ENCODE assay signal across 15 cellular contexts in genomic region chr6:17656092-17656491, GRCh38. TPM values are rescaled to one million over a fixed set of nuclear protein-coding genes. Genes with fewer than 3 reads are reported as not detected.
DNase-seq lines count a peak whose midpoint lies in the region; ATAC-seq and TF ChIP-seq lines count a peak whose summit lies in the region.
"Had no signal": no experiment of that assay in that cellular context is flagged by ENCODE, and none has a peak within 500 bp of the region (broad histone marks: within the 10 kb centered on the region; RNA-seq: fewer than 3 reads in every experiment).

No MANE protein-coding gene starts in this region.

- CTCF ChIA-PET in RWPE1 (lab: Yijun Ruan, JAX), result interaction anchor here (0.6 to 0.7 kb wide), 2 partner anchors 31 to 767 kb away, joined by 3 read pairs; no protein-coding TSS in a partner anchor

- intact Hi-C loops in left ventricle myocardium superior (cut with micrococcal nuclease), result no loop called here
- intact Hi-C loops in cardiac septum (cut with DNase I), result no loop called here

- peak; percentile 45 for ATAC-seq in left ventricle myocardium superior
- ATAC-seq in stimulated activated effector memory CD8-positive, alpha-beta T cell treated with anti-CD3 and anti-CD28 coated beads, Interleukin-12 subunit alpha, Interleukin-12 subunit beta, amount 100 ng/mL, for 72 hours, result no peak
- ATAC-seq: activated T-cell treated with anti-CD3 and anti-CD28 coated beads, Interleukin-2, amount 50 U/mL, for 72 hours; CD8-positive, alpha-beta T cell had no signal

- H3K27ac ChIP-seq in RWPE1, result no peak overlapping the region
- H3K27ac ChIP-seq: PC-9 had no signal

- peaks cover 33% of the 10 kb centered on the region for H3K4me1 Mint-ChIP-seq in stimulated activated effector memory CD8-positive, alpha-beta T cell treated with anti-CD3 and anti-CD28 coated beads, Interleukin-12 subunit alpha, Interleukin-12 subunit beta, amount 100 ng/mL, for 72 hours

- H3K9me3 Mint-ChIP-seq in stimulated activated effector memory CD8-positive, alpha-beta T cell treated with anti-CD3 and anti-CD28 coated beads, Interleukin-12 subunit alpha, Interleukin-12 subunit beta, amount 100 ng/mL, for 72 hours, result no peaks in the 10 kb centered on the region
- H3K9me3 Mint-ChIP-seq: activated T-cell treated with anti-CD3 and anti-CD28 coated beads, Interleukin-2, amount 50 U/mL, for 72 hours; CD8-positive, alpha-beta T cell; dendritic cell treated with granulocyte-macrophage colony-stimulating factor and Interleukin-4, amounts not matched to agents 40 ng/mL and 50 ng/mL, for 4 days had no signal

- POLR2A ChIA-PET in RWPE1 (lab: Yijun Ruan, JAX; ENCODE audit: low non-redundant PET), result no interaction called here

- no peak for DNase-seq in left ventricle myocardium superior
- no peak for DNase-seq in cardiac septum (ENCODE audit: low spot score)
- peak in 66 of 76 experiments; percentile 7 to 86 (median 60) for DNase-seq in HUDEP-2 (lab: John Stamatoyannopoulos, UW; ENCODE audit: unreplicated experiment in 76 of 76)
- peak; percentile 44 for DNase-seq in amniotic epithelial cell (ENCODE audit: low read depth)
- DNase-seq in stimulated activated effector memory CD8-positive, alpha-beta T cell treated with anti-CD3 and anti-CD28 coated beads, Interleukin-12 subunit alpha, Interleukin-12 subunit beta, amount 100 ng/mL, for 72 hours (ENCODE audit: low spot score in 2 of 2), result no peak
- no peak for DNase-seq in AML-193 (lab: John Stamatoyannopoulos, UW)
- DNase-seq in RWPE1 (ENCODE audit: low spot score), result no peak
- no peak for DNase-seq in HCEC 1CT
- DNase-seq: activated CD4-positive, alpha-beta T cell treated with anti-CD3 and anti-CD28 coated beads for 4 hours; activated T-cell treated with anti-CD3 and anti-CD28 coated beads, Interleukin-2, amount 50 U/mL, for 72 hours; CD8-positive, alpha-beta T cell; midbrain; NCI-H2107; PC-9 had no signal

- H3K36me3 Mint-ChIP-seq in stimulated activated effector memory CD8-positive, alpha-beta T cell treated with anti-CD3 and anti-CD28 coated beads, Interleukin-12 subunit alpha, Interleukin-12 subunit beta, amount 100 ng/mL, for 72 hours, result peaks cover 100% of the 10 kb centered on the region

- H3K27ac Mint-ChIP-seq in stimulated activated effector memory CD8-positive, alpha-beta T cell treated with anti-CD3 and anti-CD28 coated beads, Interleukin-12 subunit alpha, Interleukin-12 subunit beta, amount 100 ng/mL, for 72 hours, result peak overlapping the region; percentile 29
- H3K27ac Mint-ChIP-seq: activated T-cell treated with anti-CD3 and anti-CD28 coated beads, Interleukin-2, amount 50 U/mL, for 72 hours; CD8-positive, alpha-beta T cell; dendritic cell treated with granulocyte-macrophage colony-stimulating factor and Interleukin-4, amounts not matched to agents 40 ng/mL and 50 ng/mL, for 4 days had no signal

- no peak for TF ChIP-seq CTCF in RWPE1 (conservative IDR thresholded peaks at IDR 0.05; ENCODE audit: low read depth)

- H3K4me3 Mint-ChIP-seq in stimulated activated effector memory CD8-positive, alpha-beta T cell treated with anti-CD3 and anti-CD28 coated beads, Interleukin-12 subunit alpha, Interleukin-12 subunit beta, amount 100 ng/mL, for 72 hours, result no peak overlapping the region
- H3K4me3 Mint-ChIP-seq: activated T-cell treated with anti-CD3 and anti-CD28 coated beads, Interleukin-2, amount 50 U/mL, for 72 hours; CD8-positive, alpha-beta T cell; dendritic cell treated with granulocyte-macrophage colony-stimulating factor and Interleukin-4, amounts not matched to agents 40 ng/mL and 50 ng/mL, for 4 days had no signal

RNA-seq across cellular contexts. Expression of gene NUP153, which starts 50.6 kb away (rescaled TPM):
- total RNA-seq in left ventricle myocardium superior (24.3 TPM), cardiac septum (25.8 TPM)

RNA-seq across cellular contexts. Expression of gene FAM8A1, which starts 56.0 kb away (rescaled TPM):
- 18.8 TPM for total RNA-seq in left ventricle myocardium superior
- 15.1 TPM for total RNA-seq in cardiac septum

Comparison
In these comparisons a context has a peak if more than half of its experiments do, and no peak if none do; other contexts are left out.
1. DNase-seq: peak in HUDEP-2 (66 of 76) and amniotic epithelial cell (single experiment); none in left ventricle myocardium superior (single experiment), cardiac septum (single experiment), stimulated activated effector memory CD8-positive, alpha-beta T cell treated with anti-CD3 and anti-CD28 coated beads, Interleukin-12 subunit alpha, Interleukin-12 subunit beta, amount 100 ng/mL, for 72 hours (0 of 2), AML-193 (0 of 2), RWPE1 (single experiment) and HCEC 1CT (single experiment).